Comparison of ENCODE assay signal across 16 cellular contexts in genomic region chr10:11234857-11235640, GRCh38.
DNase-seq lines count a peak whose midpoint lies in the region; ATAC-seq, FAIRE-seq and TF ChIP-seq lines count a peak whose summit lies in the region.
"Had no signal": no experiment of that assay in that cellular context is flagged by ENCODE, and none has a peak within 500 bp of the region (broad histone marks: within the 10 kb centered on the region; RNA-seq: fewer than 3 reads in every experiment).

No MANE protein-coding gene starts in this region.

- 60% methylated on average over 7 of the region's 7 CpGs for WGBS in A549 (ENCODE audit: missing lambda C conversion rate)

- H3K27me3 ChIP-seq in CD8-positive, alpha-beta memory T cell (ENCODE audit: insufficient read depth, low read length, poor library complexity, severe bottlenecking) = no peaks in the 10 kb centered on the region
- H3K27me3 ChIP-seq: heart left ventricle, suprapubic skin had no signal

- no peak overlapping the region for H3K27ac ChIP-seq in A549
- H3K27ac ChIP-seq in CD8-positive, alpha-beta memory T cell (ENCODE audit: low read depth, low read length) = no peak overlapping the region
- H3K27ac ChIP-seq: heart left ventricle, parathyroid adenoma, suprapubic skin had no signal

- H3K4me1 ChIP-seq in A549 = no peaks in the 10 kb centered on the region
- H3K4me1 ChIP-seq in CD8-positive, alpha-beta memory T cell (ENCODE audit: insufficient read depth, low read length) = peaks cover 92% of the 10 kb centered on the region
- H3K4me1 ChIP-seq: parathyroid adenoma had no signal

- no peaks in the 10 kb centered on the region for H3K27me3 Mint-ChIP-seq in CD8-positive, alpha-beta memory T cell

- peaks cover 84 to 100% (median 92%) of the 10 kb centered on the region in 3 donors for H3K4me1 Mint-ChIP-seq in CD8-positive, alpha-beta memory T cell

- H3K9me3 Mint-ChIP-seq in CD8-positive, alpha-beta memory T cell = no peaks in the 10 kb centered on the region
- H3K9me3 Mint-ChIP-seq in activated naive CD4-positive, alpha-beta T cell treated with anti-CD3 and anti-CD28 coated beads, Interleukin-2, amount 50 U/mL, for 72 hours = no peaks in the 10 kb centered on the region

- TF ChIP-seq POLR2A in A549 (IDR thresholded peaks at IDR 0.05; ENCODE audit: low read length) = no peak

- DNase-seq in A549 (ENCODE audit: low read depth in 1 of 2, low spot score in 1 of 2) (no peak), kidney glomerular epithelial cell (lab: John Stamatoyannopoulos, UW) (peak; percentile 1), GM13977 (ENCODE audit: low spot score) (no peak), GM19240 (ENCODE audit: insufficient read length, low spot score) (no peak), HuH-7 (ENCODE audit: low spot score) (no peak)
- DNase-seq in CD8-positive, alpha-beta memory T cell = no peak
- no peak for DNase-seq in activated naive CD4-positive, alpha-beta T cell treated with anti-CD3 and anti-CD28 coated beads, Interleukin-2, amount 50 U/mL, for 72 hours (ENCODE audit: low spot score in 2 of 2)
- DNase-seq: AML-193; DMS79 treated with DMSO at 0.1 percent for 48 hours; heart left ventricle; NCI-H187 treated with DMSO at 0.1 percent for 48 hours; NCI-H69; stimulated activated CD4-positive, alpha-beta T cell treated with anti-CD3 and anti-CD28 coated beads, Interleukin-12 subunit alpha, Interleukin-12 subunit beta, amount 100 ng/mL, for 4 hours had no signal

- H3K4me2 ChIP-seq in A549 = no peak overlapping the region

- H3K4me3 Mint-ChIP-seq in CD8-positive, alpha-beta memory T cell = peak overlapping the region; percentile 8 to 80 (median 59)

- H3K27ac Mint-ChIP-seq in CD8-positive, alpha-beta memory T cell = peak overlapping the region in 7 of 8 donors; percentile 76 to 98 (median 96)
- peak overlapping the region; percentile 96 to 97 for H3K27ac Mint-ChIP-seq in activated naive CD4-positive, alpha-beta T cell treated with anti-CD3 and anti-CD28 coated beads, Interleukin-2, amount 50 U/mL, for 72 hours

- no peak for TF ChIP-seq RAD21 in A549 (conservative IDR thresholded peaks at IDR 0.05 in 1 of 2, IDR thresholded peaks at IDR 0.05 in 1 of 2)

- H3K36me3 ChIP-seq in CD8-positive, alpha-beta memory T cell (ENCODE audit: insufficient read depth, low read length) = peaks cover 29% of the 10 kb centered on the region
- H3K36me3 ChIP-seq: suprapubic skin had no signal

- TF ChIP-seq CTCF in A549 (IDR thresholded peaks at IDR 0.05) (no peak), GM13977 (IDR thresholded peaks at IDR 0.05; ENCODE audit: extremely low read depth, insufficient read depth, missing control alignments) (no peak)

- TF ChIP-seq EP300 in A549 (IDR thresholded peaks at IDR 0.05) = no peak

- CTCF ChIA-PET in A549 (lab: Yijun Ruan, JAX) = no interaction called here
- CTCF ChIA-PET in CD8-positive, alpha-beta memory T cell (lab: Charles Lee) = interaction anchor here (0.9 to 3.0 kb wide), 4 partner anchors 9 to 122 kb away, joined by 3 to 9 read pairs (median 4); no protein-coding TSS in a partner anchor

- in situ Hi-C loops in GM13977 (cut with MboI; ENCODE audit: low pct_unique_long_range_greater_than_20kb, low sequenced_read_pairs, unreplicated experiment) = no loop called here

- H3K36me3 Mint-ChIP-seq in CD8-positive, alpha-beta memory T cell = peaks cover 4 to 65% (median 15%) of the 10 kb centered on the region in 3 donors
- peaks cover 26 to 40% of the 10 kb centered on the region in 2 donors for H3K36me3 Mint-ChIP-seq in activated naive CD4-positive, alpha-beta T cell treated with anti-CD3 and anti-CD28 coated beads, Interleukin-2, amount 50 U/mL, for 72 hours

- no peaks in the 10 kb centered on the region for H3K9me3 ChIP-seq in A549
- H3K9me3 ChIP-seq in CD8-positive, alpha-beta memory T cell (ENCODE audit: low read length) = no peaks in the 10 kb centered on the region
- H3K9me3 ChIP-seq: suprapubic skin had no signal

- H3K4me3 ChIP-seq in A549 = no peak overlapping the region
- H3K4me3 ChIP-seq in CD8-positive, alpha-beta memory T cell (ENCODE audit: low read length) = no peak overlapping the region
- H3K4me3 ChIP-seq: heart left ventricle, suprapubic skin had no signal

- ATAC-seq in A549 = no peak
- peak; percentile 8 to 18 for ATAC-seq in activated naive CD4-positive, alpha-beta T cell treated with anti-CD3 and anti-CD28 coated beads, Interleukin-2, amount 50 U/mL, for 72 hours
- no peak for ATAC-seq in HG02852 (IDR thresholded peaks at IDR 0.05; ENCODE audit: unreplicated experiment)
- ATAC-seq: heart left ventricle had no signal

- FAIRE-seq in A549 (lab: Jason Lieb, UNC) = no peak

- POLR2A ChIA-PET in A549 (lab: Yijun Ruan, JAX) = no interaction called here
- POLR2A ChIA-PET in CD8-positive, alpha-beta memory T cell (lab: Charles Lee) = interaction anchor here (2.7 kb wide), 1 partner anchor 9 kb away, joined by 10 read pairs; no protein-coding TSS in a partner anchor

TF ChIP-seq in A549, 52 proteins besides CTCF, POLR2A, EP300 and RAD21:
- TF ChIP-seq RCOR1 (IDR thresholded peaks at IDR 0.05; ENCODE audit: low read depth, low read length) (no peak), MAFK (IDR thresholded peaks at IDR 0.05; ENCODE audit: partially characterized antibody) (peak; percentile 19)

Comparison
In these comparisons a context has a peak if more than half of its experiments do, and no peak if none do; other contexts are left out.
1. ATAC-seq: peak in activated naive CD4-positive, alpha-beta T cell treated with anti-CD3 and anti-CD28 coated beads, Interleukin-2, amount 50 U/mL, for 72 hours (2 of 2); none in A549 (0 of 2) and HG02852 (single experiment).